13 cellular contexts compared by ENCODE assay signal in the genomic region with DNA sequence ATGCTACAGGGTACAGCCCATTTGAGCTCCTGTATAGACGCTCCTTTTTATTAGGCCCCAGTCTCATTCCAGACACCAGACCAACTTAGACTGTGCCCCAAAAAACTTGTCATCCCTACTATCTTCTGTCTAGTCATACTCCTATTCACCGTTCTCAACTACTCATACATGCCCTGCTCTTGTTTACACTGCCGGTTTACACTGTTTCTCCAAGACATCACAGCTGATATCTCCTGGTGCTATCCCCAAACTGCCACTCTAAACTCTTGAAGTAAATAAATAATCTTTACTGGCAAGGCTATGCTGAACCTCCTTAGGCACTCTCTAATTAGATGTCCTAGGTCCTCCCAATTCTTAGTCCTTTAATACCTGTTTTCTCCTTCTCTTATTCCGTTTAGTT. TPM values are rescaled to one million over a fixed set of nuclear protein-coding genes. Genes with fewer than 3 reads are reported as not detected.
"Had no signal": no experiment of that assay in that cellular context is flagged by ENCODE, and none has a peak within 500 bp of the region (broad histone marks: within the 10 kb centered on the region; RNA-seq: fewer than 3 reads in every experiment).

No MANE protein-coding gene starts in this region.

RNA-seq across cellular contexts. Expression of a gene that starts 38.0 kb away (rescaled TPM):
- total RNA-seq: activated CD4-positive, alpha-beta memory T cell treated with anti-CD3 and anti-CD28 coated beads, Interleukin-2, amount 10 ng/mL, durations not matched to agents 7 days and 5 days; activated CD4-positive, alpha-beta T cell treated with anti-CD3 and anti-CD28 coated beads for 36 hours; activated CD4-positive, alpha-beta T cell treated with anti-CD3 and anti-CD28 coated beads, Interleukin-2, amount 10 ng/mL, durations not matched to agents 7 days and 5 days; activated CD8-positive, alpha-beta memory T cell treated with anti-CD3 and anti-CD28 coated beads, Interleukin-2, amount 10 ng/mL, durations not matched to agents 7 days and 5 days; activated CD8-positive, alpha-beta T cell treated with anti-CD3 and anti-CD28 coated beads, Interleukin-2, amount 10 ng/mL, durations not matched to agents 7 days and 5 days; activated naive CD4-positive, alpha-beta T cell treated with anti-CD3 and anti-CD28 coated beads for 36 hours; activated naive CD4-positive, alpha-beta T cell treated with anti-CD3 and anti-CD28 coated beads, Interleukin-2, amount 50 U/mL, for 72 hours; activated naive CD8-positive, alpha-beta T cell treated with anti-CD3 and anti-CD28 coated beads for 36 hours; activated T-helper 1 cell treated with anti-CD3 and anti-CD28 coated beads, Interleukin-12 subunit alpha, Interleukin-12 subunit beta, Interleukin-2, Interleukin-4 antibody, amounts not matched to agents 30 ng/mL and 10 ng/mL and 1 ng/mL, durations not matched to agents 14 hours and 24 hours and 36 hours; activated T-helper 17 cell treated with anti-CD3 and anti-CD28 coated beads, Interleukin-2, amount 50 U/mL, for 72 hours; astrocyte; T-helper 2 cell treated with Interferon-gamma antibody and Interleukin-4, amounts not matched to agents 100 ng/mL and 5 ng/mL, for 36 hours; WTC11 had no signal
